Comparison of ENCODE assay signal across 8 cellular contexts in the genomic region with DNA sequence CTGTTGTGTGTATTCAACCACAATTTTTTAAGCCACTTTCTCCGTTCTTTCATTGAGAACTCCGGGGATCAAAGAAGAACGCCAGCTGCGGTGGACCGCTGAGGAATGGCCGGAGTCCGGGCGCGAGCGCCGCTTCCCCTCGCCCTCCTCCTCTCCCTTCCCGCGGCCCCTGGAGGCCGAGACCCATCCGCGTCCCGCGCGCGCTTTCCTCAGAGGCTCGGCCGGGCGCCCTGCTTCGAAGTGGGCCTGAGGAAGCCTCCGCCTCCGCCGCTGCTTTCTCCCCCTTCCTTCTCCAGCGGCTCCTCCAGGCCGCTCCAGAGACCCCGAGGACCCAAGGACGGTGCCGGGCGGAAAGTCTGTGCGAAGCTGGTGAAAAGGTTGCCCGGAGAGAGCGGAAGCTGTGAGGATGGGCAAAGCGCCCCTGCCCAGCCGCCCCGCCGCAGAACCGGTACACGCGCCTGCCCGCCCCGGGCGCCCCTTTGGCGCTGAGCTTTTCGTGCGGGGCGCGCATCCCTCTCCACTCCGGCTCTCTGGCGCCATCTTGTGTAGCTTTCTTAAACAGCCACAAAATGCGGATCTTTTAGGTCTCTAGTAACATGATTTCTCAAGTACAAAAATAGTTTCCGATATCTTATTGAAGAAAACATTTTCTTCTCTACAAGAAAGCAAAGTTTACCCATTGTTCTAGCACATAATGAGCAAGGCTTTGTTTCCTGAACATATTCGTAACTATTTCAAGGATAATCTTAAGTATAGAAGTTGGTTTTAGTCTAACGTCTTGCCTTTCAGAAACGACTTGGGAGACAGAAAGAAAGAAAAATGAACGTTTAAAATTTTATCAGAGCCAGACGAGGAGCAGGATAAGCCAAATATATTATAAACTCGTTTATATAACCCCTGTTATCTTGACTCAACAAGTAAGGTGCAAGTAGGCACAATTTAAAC. TPM values are rescaled to one million over a fixed set of nuclear protein-coding genes. Genes with fewer than 3 reads are reported as not detected.
DNase-seq lines count a peak whose midpoint lies in the region; ATAC-seq and TF ChIP-seq lines count a peak whose summit lies in the region.

No MANE protein-coding gene starts in this region.

- peak overlapping the region; percentile 87 for H3K9ac ChIP-seq in neural cell (ENCODE audit: low read length)

- TF ChIP-seq EP300 in neural cell (conservative IDR thresholded peaks at IDR 0.05; ENCODE audit: poor library complexity, severe bottlenecking) = peak; percentile 17

- no peaks in the 10 kb centered on the region for H3K36me3 Mint-ChIP-seq in stimulated activated naive CD8-positive, alpha-beta T cell treated with anti-CD3 and anti-CD28 coated beads, Interleukin-15, Interleukin-2, amounts not matched to agents 100 ng/mL and 50 ng/mL, for 24 hours (ENCODE audit: low read depth)

- H3K27me3 Mint-ChIP-seq in stimulated activated naive CD8-positive, alpha-beta T cell treated with anti-CD3 and anti-CD28 coated beads, Interleukin-15, Interleukin-2, amounts not matched to agents 100 ng/mL and 50 ng/mL, for 24 hours = peaks cover 22% of the 10 kb centered on the region

- H3K4me3 ChIP-seq in foreskin fibroblast (ENCODE audit: low read depth in 1 of 2, low read length in 2 of 2) = peak overlapping the region; percentile 44 to 66
- peak overlapping the region; percentile 80 for H3K4me3 ChIP-seq in neural cell (ENCODE audit: low read length)

- H3K9me3 ChIP-seq in neural cell (ENCODE audit: low read length) = no peaks in the 10 kb centered on the region

- H3K4me2 ChIP-seq in neural cell (ENCODE audit: low read length) = peak overlapping the region; percentile 83

- H3F3A ChIP-seq in neural cell (ENCODE audit: insufficient read depth, low read length, poor library complexity, severe bottlenecking) = no peaks in the 10 kb centered on the region

- H3K27me3 ChIP-seq in neural cell (ENCODE audit: insufficient read depth, low read depth, low read length) = no peaks in the 10 kb centered on the region

- TF ChIP-seq RAD21 in neural cell (conservative IDR thresholded peaks at IDR 0.05) = peak; percentile 98

- peak overlapping the region; percentile 76 for H3K4me3 Mint-ChIP-seq in stimulated activated naive CD8-positive, alpha-beta T cell treated with anti-CD3 and anti-CD28 coated beads, Interleukin-15, Interleukin-2, amounts not matched to agents 100 ng/mL and 50 ng/mL, for 24 hours

- ATAC-seq in GM21447 (IDR thresholded peaks at IDR 0.05; ENCODE audit: unreplicated experiment) = peak; percentile 87

- no peaks in the 10 kb centered on the region for H3K79me2 ChIP-seq in neural cell (replicated peaks; ENCODE audit: insufficient read depth, low read length)

- H4K20me1 ChIP-seq in neural cell (ENCODE audit: insufficient read depth) = no peaks in the 10 kb centered on the region

- peak overlapping the region; percentile 65 for H2AFZ ChIP-seq in neural cell (ENCODE audit: low read depth, low read length)

- H3K27ac ChIP-seq in neural cell (ENCODE audit: low read length) = peak overlapping the region; percentile 86

- H3K9me2 ChIP-seq in neural cell (ENCODE audit: insufficient read depth, low read length) = no peaks in the 10 kb centered on the region

- no peak overlapping the region for H3K27ac Mint-ChIP-seq in stimulated activated naive CD8-positive, alpha-beta T cell treated with anti-CD3 and anti-CD28 coated beads, Interleukin-15, Interleukin-2, amounts not matched to agents 100 ng/mL and 50 ng/mL, for 24 hours

- no peaks in the 10 kb centered on the region for H3K9me3 Mint-ChIP-seq in stimulated activated naive CD8-positive, alpha-beta T cell treated with anti-CD3 and anti-CD28 coated beads, Interleukin-15, Interleukin-2, amounts not matched to agents 100 ng/mL and 50 ng/mL, for 24 hours

- DNase-seq in Caki2 (ENCODE audit: low read depth) (peak; percentile 82), KG1 (lab: John Stamatoyannopoulos, UW) (peak; percentile 81), RPMI8226 (peak; percentile 81), foreskin fibroblast (peak; percentile 42 to 84)
- peak; percentile 50 for DNase-seq in activated T-helper 9 cell treated with anti-CD3 and anti-CD28 coated beads, Interleukin-2, amount 50 U/mL, for 16 hours (ENCODE audit: low read depth)

- peaks cover 8% of the 10 kb centered on the region for H3K4me1 Mint-ChIP-seq in stimulated activated naive CD8-positive, alpha-beta T cell treated with anti-CD3 and anti-CD28 coated beads, Interleukin-15, Interleukin-2, amounts not matched to agents 100 ng/mL and 50 ng/mL, for 24 hours (ENCODE audit: low read depth)

- peak; percentile 75 for TF ChIP-seq CTCF in foreskin fibroblast (IDR thresholded peaks at IDR 0.05; ENCODE audit: low read depth, low read length)
- TF ChIP-seq CTCF in neural cell (IDR thresholded peaks at IDR 0.05; ENCODE audit: poor library complexity, severe bottlenecking) = peak; percentile 96

- no peaks in the 10 kb centered on the region for H3K36me3 ChIP-seq in neural cell (ENCODE audit: insufficient read depth, low read length)

- in situ Hi-C loops in Caki2 (cut with HindIII; ENCODE audit: low pct_unique_long_range_greater_than_20kb, low sequenced_read_pairs) = no loop called here

TF ChIP-seq in neural cell, 6 proteins besides CTCF, POLR2A, EP300 and RAD21:
- TF ChIP-seq EZH2 (IDR thresholded peaks at IDR 0.05; ENCODE audit: borderline replicate concordance, insufficient read depth, low read length, poor library complexity, severe bottlenecking) (no peak), SMC3 (conservative IDR thresholded peaks at IDR 0.05; ENCODE audit: poor library complexity) (peak; percentile 97), TAF1 (IDR thresholded peaks at IDR 0.05; ENCODE audit: low read depth) (peak; percentile 40), POLR2AphosphoS5 (IDR thresholded peaks at IDR 0.05) (peak; percentile 80), MXI1 (conservative IDR thresholded peaks at IDR 0.05; ENCODE audit: poor library complexity, severe bottlenecking) (peak; percentile 82)
- TF ChIP-seq, protein P1, sequence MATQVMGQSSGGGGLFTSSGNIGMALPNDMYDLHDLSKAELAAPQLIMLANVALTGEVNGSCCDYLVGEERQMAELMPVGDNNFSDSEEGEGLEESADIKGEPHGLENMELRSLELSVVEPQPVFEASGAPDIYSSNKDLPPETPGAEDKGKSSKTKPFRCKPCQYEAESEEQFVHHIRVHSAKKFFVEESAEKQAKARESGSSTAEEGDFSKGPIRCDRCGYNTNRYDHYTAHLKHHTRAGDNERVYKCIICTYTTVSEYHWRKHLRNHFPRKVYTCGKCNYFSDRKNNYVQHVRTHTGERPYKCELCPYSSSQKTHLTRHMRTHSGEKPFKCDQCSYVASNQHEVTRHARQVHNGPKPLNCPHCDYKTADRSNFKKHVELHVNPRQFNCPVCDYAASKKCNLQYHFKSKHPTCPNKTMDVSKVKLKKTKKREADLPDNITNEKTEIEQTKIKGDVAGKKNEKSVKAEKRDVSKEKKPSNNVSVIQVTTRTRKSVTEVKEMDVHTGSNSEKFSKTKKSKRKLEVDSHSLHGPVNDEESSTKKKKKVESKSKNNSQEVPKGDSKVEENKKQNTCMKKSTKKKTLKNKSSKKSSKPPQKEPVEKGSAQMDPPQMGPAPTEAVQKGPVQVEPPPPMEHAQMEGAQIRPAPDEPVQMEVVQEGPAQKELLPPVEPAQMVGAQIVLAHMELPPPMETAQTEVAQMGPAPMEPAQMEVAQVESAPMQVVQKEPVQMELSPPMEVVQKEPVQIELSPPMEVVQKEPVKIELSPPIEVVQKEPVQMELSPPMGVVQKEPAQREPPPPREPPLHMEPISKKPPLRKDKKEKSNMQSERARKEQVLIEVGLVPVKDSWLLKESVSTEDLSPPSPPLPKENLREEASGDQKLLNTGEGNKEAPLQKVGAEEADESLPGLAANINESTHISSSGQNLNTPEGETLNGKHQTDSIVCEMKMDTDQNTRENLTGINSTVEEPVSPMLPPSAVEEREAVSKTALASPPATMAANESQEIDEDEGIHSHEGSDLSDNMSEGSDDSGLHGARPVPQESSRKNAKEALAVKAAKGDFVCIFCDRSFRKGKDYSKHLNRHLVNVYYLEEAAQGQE (IDR thresholded peaks at IDR 0.05; ENCODE audit: borderline replicate concordance) = peak; percentile 72
TF ChIP-seq in neural cell: peak in this region for 5.

RNA-seq across cellular contexts. Expression of a gene that starts 59.2 kb away (rescaled TPM):
- total RNA-seq in Caki2 (2014; rRNA removed; shearing (Covaris generic); ENCODE audit: low replicate concordance) = 24.7 and 78.0 TPM in 2 replicates
- 7.0 and 20.1 TPM in 2 replicates for polyA plus RNA-seq in neural cell
- 13.9 and 15.7 TPM in 2 replicates for polyA minus RNA-seq in neural cell

Comparison
In these comparisons a context has a peak if more than half of its experiments do, and no peak if none do; other contexts are left out.
1. Peak in every context shown above with its lines: DNase-seq, ATAC-seq, H3K4me3 ChIP-seq and H3K27ac ChIP-seq.